ENCODE assay signal across 9 cellular contexts in the genomic region with DNA sequence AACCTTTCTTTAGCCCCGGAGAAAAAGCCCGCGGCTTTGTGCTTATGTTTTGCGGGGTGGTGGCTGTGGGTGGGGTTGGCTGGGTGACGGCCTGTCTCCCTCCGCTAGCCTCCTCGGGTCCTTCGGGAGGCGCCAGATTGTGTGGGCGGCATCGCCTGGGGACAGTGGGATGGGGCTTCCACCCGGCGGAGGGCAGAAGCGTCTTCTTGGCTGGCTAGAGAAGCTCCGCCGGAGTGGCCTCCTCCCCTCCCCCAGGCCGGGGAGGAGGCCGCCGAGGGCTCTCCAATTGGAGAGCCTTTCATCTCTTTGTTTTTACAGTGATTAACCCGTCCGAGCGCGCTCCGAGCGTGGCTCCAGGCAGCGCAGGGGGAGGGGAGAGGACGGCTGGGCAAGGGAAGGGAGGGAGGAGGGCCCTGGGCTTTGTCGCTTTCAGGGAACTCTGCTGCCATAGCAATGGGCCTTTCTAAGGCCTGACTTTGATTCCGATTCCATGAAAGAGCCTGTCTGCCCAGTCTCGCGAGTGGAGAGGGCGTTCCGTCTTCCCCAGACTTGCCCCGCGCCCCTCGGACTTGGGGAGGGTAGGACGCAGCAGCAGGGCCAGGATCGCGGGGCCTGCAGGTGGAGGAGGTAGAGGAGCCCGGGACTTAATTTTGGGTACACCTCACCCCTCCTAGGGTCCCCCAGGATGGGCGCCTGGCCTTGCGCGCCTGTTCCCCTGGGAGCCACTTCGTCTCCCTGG. TPM values are rescaled to one million over a fixed set of nuclear protein-coding genes. Genes with fewer than 3 reads are reported as not detected.
A peak's percentile ranks its signal among the peaks of the same experiment; 100 is the strongest.
DNase-seq lines count a peak whose midpoint lies in the region; ATAC-seq, FAIRE-seq and TF ChIP-seq lines count a peak whose summit lies in the region.
"Had no signal": no experiment of that assay in that cellular context is flagged by ENCODE, and none has a peak within 500 bp of the region (broad histone marks: within the 10 kb centered on the region; RNA-seq: fewer than 3 reads in every experiment).

No MANE protein-coding gene starts in this region.

- H3K4me1 ChIP-seq in RWPE2 (ENCODE audit: insufficient read depth, poor library complexity, severe bottlenecking), result peaks cover 41% of the 10 kb centered on the region
- peaks cover 14% of the 10 kb centered on the region for H3K4me1 ChIP-seq in psoas muscle

- FAIRE-seq in frontal cortex (lab: Jason Lieb, UNC), result no peak

- DNase-seq in A172 (ENCODE audit: low spot score), result peak; percentile 71
- DNase-seq in HS-27A (ENCODE audit: low read depth), result peak; percentile 40
- DNase-seq in RWPE2 (ENCODE audit: low spot score), result peak; percentile 76
- peak; percentile 57 to 80 for DNase-seq in frontal cortex (ENCODE audit: low spot score in 2 of 2)
- no peak for DNase-seq in psoas muscle
- DNase-seq in effector CD8-positive, alpha-beta T cell (lab: John Stamatoyannopoulos, UW), result no peak
- DNase-seq in activated CD4-positive, alpha-beta T cell treated with anti-CD3 and anti-CD28 coated beads for 4 hours, result no peak
- DNase-seq: DND-41 had no signal

- peak; percentile 28 for TF ChIP-seq CTCF in RWPE2 (IDR thresholded peaks at IDR 0.05; ENCODE audit: poor library complexity, severe bottlenecking)
- TF ChIP-seq CTCF in psoas muscle (IDR thresholded peaks at IDR 0.05), result no peak

- H3K27ac ChIP-seq in RWPE2 (ENCODE audit: poor library complexity, severe bottlenecking) (peak overlapping the region; percentile 1), psoas muscle (no peak overlapping the region)

- no peaks in the 10 kb centered on the region for H3K9me3 ChIP-seq in RWPE2 (ENCODE audit: severe bottlenecking)
- H3K9me3 ChIP-seq in psoas muscle, result no peaks in the 10 kb centered on the region

- H3K4me3 ChIP-seq in RWPE2 (ENCODE audit: severe bottlenecking) (peak overlapping the region; percentile 20), psoas muscle (peak overlapping the region; percentile 54)

- ATAC-seq in RWPE2 (ENCODE audit: low read depth) (peak; percentile 49), psoas muscle (peak in 3 of 4 donors; percentile 29 to 64 (median 35)), HG03520 (IDR thresholded peaks at IDR 0.05; ENCODE audit: unreplicated experiment) (no peak)

- 1 to 2% (median 1%) methylated on average over 42 to 44 of the region's 44 CpGs for WGBS in psoas muscle, 3 donors

- H3K27me3 ChIP-seq in RWPE2 (ENCODE audit: insufficient read depth, poor library complexity, severe bottlenecking) (no peaks in the 10 kb centered on the region), psoas muscle (ENCODE audit: insufficient read depth in 3 of 3, low read length in 2 of 3) (peaks cover 3 to 78% (median 28%) of the 10 kb centered on the region in 3 donors)

- H3K36me3 ChIP-seq in RWPE2 (ENCODE audit: low read depth) (no peaks in the 10 kb centered on the region), psoas muscle (ENCODE audit: insufficient read depth in 1 of 2, low read depth in 1 of 2) (no peaks in the 10 kb centered on the region)

- intact Hi-C loops in psoas muscle (cut with DNase I), result loop anchor here in 1 of 2 donors (5.0 kb wide), 1 partner anchor 43 kb away; no protein-coding TSS in a partner anchor

RNA-seq across cellular contexts. Expression of a gene that starts 36.7 kb away (rescaled TPM):
- not detected in 2 replicates for total RNA-seq in A172 (2014; rRNA removed; shearing (Covaris generic))
- total RNA-seq in frontal cortex (not detected), psoas muscle (not detected)
- polyA plus RNA-seq in psoas muscle, result under 1 TPM in 1 of 3 donors, not detected in 2; under 0.01 TPM

RNA-seq across cellular contexts. Expression of a gene that starts 41.7 kb away (rescaled TPM):
- total RNA-seq in A172 (2014; rRNA removed; shearing (Covaris generic)), result not detected in 2 replicates
- not detected for total RNA-seq in frontal cortex
- total RNA-seq in psoas muscle, result not detected
- polyA plus RNA-seq in psoas muscle, result under 1 TPM in 1 of 3 donors, not detected in 2; 0.01 TPM

RNA-seq across cellular contexts. Expression of a gene that starts 46.9 kb away (rescaled TPM):
- not detected in 2 replicates for total RNA-seq in A172 (2014; rRNA removed; shearing (Covaris generic))
- total RNA-seq in frontal cortex (0.41 TPM), psoas muscle (not detected)
- not detected for polyA plus RNA-seq in psoas muscle

Comparison
In these comparisons a context has a peak if more than half of its experiments do, and no peak if none do; other contexts are left out.
1. DNase-seq: peak in A172 (single experiment), HS-27A (single experiment), RWPE2 (single experiment) and frontal cortex (2 of 2); none in psoas muscle (0 of 2), effector CD8-positive, alpha-beta T cell (single experiment) and activated CD4-positive, alpha-beta T cell treated with anti-CD3 and anti-CD28 coated beads for 4 hours (0 of 2).